Comparison of ENCODE assay signal across 8 cellular contexts in the genomic region with DNA sequence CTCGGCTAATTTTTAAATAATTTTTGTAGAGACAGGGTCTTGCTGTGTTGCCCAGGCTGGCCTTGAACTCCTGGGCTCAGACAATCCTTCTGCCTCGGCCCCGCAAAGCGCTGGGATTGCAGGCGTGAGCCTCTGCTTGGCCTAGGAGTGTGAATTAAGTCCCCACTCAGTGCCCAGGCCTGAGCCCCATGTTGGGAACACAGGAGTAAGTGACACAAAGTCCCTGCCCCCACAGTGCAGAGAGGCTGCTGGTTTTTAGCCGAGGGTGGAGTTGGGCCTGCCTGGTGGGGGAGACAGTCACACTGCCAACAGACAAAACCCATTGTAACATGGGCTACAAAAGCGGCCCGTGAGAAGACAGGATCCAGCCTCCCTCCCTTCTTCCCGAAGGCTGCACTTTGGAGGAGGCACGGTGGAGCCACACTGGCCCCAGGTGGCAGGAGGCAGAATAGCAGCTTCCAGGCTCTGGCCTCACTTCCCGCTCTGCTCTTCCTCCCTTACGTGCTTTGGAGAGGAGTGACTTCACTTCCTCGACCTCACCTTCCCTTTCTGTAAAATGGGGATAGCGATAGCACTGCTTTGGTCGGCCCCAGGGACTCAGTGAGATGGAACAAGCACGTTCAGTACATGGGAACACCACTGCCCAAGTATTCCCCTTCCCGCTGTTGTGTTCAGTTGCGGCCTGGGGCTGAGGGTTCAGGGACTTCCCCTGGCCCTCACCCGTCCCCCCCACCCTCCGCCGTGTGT. TPM values are rescaled to one million over a fixed set of nuclear protein-coding genes. Genes with fewer than 3 reads are reported as not detected.
DNase-seq lines count a peak whose midpoint lies in the region; ATAC-seq and TF ChIP-seq lines count a peak whose summit lies in the region.

No MANE protein-coding gene starts in this region.

- no peak for ATAC-seq in HG03280 (IDR thresholded peaks at IDR 0.05; ENCODE audit: unreplicated experiment)

- DNase-seq in GM03348 (ENCODE audit: low spot score), result peak; percentile 92
- DNase-seq in MV-4-11 (lab: John Stamatoyannopoulos, UW), result peak; percentile 77
- peak; percentile 55 to 68 for DNase-seq in SW 1271 (lab: John Stamatoyannopoulos, UW)
- peak in 57 of 58 donors; percentile 15 to 88 (median 69) for DNase-seq in anterior cingulate cortex (lab: John Stamatoyannopoulos, UW)
- DNase-seq in left ventricle myocardium inferior, result peak; percentile 73
- peak; percentile 92 for DNase-seq in posterior vena cava (ENCODE audit: low spot score)
- DNase-seq in NK-92 (lab: John Stamatoyannopoulos, UW; ENCODE audit: unreplicated experiment), result no peak

- peaks cover 50% of the 10 kb centered on the region for H3K36me3 ChIP-seq in left ventricle myocardium inferior

- H3K4me3 ChIP-seq in left ventricle myocardium inferior, result no peak overlapping the region

- TF ChIP-seq CTCF in left ventricle myocardium inferior (IDR thresholded peaks at IDR 0.05; ENCODE audit: borderline replicate concordance), result peak; percentile 98

- no peaks in the 10 kb centered on the region for H3K9me3 ChIP-seq in left ventricle myocardium inferior (replicated peaks)

- no peaks in the 10 kb centered on the region for H3K27me3 ChIP-seq in left ventricle myocardium inferior (ENCODE audit: low read depth)

- peaks cover 8% of the 10 kb centered on the region for H3K4me1 ChIP-seq in left ventricle myocardium inferior

- H3K27ac ChIP-seq in left ventricle myocardium inferior (replicated peaks), result peak overlapping the region; percentile 69

- intact Hi-C loops in left ventricle myocardium inferior (cut with micrococcal nuclease) (no loop called here), posterior vena cava (cut with DNase I) (loop anchor here (2.0 to 5.0 kb wide), 2 partner anchors 261 kb away; no protein-coding TSS in a partner anchor)

RNA-seq across cellular contexts. Expression of a gene that starts 15.2 kb away (rescaled TPM):
- total RNA-seq in left ventricle myocardium inferior, result 48.2 TPM
- total RNA-seq in posterior vena cava, result 100 to 1,000 TPM; 217 to 235 TPM

RNA-seq across cellular contexts. Expression of a gene that starts 47.3 kb away (rescaled TPM):
- total RNA-seq in left ventricle myocardium inferior (169 TPM), posterior vena cava (100 to 1,000 TPM; 184 to 201 TPM)
